ENCODE assay signal across 8 cellular contexts in the genomic region with DNA sequence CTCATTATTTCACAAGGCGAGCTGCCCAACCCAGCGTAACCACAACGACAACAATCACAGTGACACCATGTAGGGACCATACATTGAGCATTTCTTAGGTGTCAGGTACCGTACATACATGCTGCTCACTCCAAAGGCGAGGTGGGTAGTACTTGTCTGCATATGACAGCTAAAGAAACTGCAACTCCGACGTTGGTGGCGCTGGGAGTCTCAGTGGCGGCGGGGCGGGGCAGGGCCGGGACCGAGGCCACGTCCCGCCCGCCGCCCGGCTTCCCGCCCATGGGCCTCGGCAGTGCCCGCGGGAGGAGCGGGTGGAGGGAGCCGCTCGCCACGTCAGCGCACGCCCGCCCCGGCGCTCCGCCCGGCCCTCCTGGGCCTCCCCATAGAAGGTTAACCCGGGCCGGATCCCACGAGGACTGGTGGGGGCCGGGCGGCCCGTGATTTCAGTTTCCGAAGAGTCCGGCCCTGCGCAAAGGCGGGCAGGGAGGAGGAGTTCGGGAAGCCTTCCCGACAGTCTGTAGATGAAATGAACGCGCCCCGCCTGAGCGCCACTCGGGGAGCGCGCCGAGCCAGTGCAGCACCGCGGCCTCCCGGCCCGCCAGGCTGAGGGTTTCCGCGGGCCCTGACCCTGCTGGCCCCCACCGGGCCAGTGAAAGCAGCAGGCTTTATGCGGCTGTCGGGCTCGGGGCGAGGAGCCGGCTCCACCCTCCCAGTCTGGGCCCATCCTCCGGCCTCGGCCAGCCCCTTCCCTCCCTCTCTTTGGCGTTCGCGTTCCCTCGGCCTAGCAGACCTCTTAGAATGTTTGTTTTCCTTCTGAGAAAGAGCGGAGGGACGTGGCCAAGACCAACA.
DNase-seq lines count a peak whose midpoint lies in the region; ATAC-seq, FAIRE-seq and TF ChIP-seq lines count a peak whose summit lies in the region.

No MANE protein-coding gene starts in this region.

- peak overlapping the region; percentile 77 for H3K9ac ChIP-seq in Loucy (ENCODE audit: low read depth, low read length, poor library complexity, severe bottlenecking)

- TF ChIP-seq POLR2A in H54 (IDR thresholded peaks at IDR 0.05; ENCODE audit: low read depth, low read length), result peak; percentile 86

- H4K20me1 ChIP-seq in Loucy (ENCODE audit: insufficient read depth, low read length, poor library complexity, severe bottlenecking), result no peaks in the 10 kb centered on the region

- H3K9me3 ChIP-seq in Loucy (ENCODE audit: insufficient read depth, low read depth, low read length), result no peaks in the 10 kb centered on the region
- no peaks in the 10 kb centered on the region for H3K9me3 ChIP-seq in right cardiac atrium (ENCODE audit: control insufficient read depth, low read length)

- no peaks in the 10 kb centered on the region; the same call in 1 of the 2 replicates for H3F3A ChIP-seq in Loucy (ENCODE audit: low read depth)

- H3K9me2 ChIP-seq in Loucy (replicated peaks; ENCODE audit: low read depth, low read length), result no peaks in the 10 kb centered on the region

- peak overlapping the region; percentile 67 for H3K4me2 ChIP-seq in Loucy (ENCODE audit: low read depth, low read length, poor library complexity, severe bottlenecking)

- peaks cover 29% of the 10 kb centered on the region for H3K4me1 Mint-ChIP-seq in T-helper 2 cell treated with Interferon-gamma antibody and Interleukin-4, amounts not matched to agents 5 μg/mL and 100 μg/mL, for 36 hours (ENCODE audit: low read depth)

- no peaks in the 10 kb centered on the region for H3K9me3 Mint-ChIP-seq in T-helper 2 cell treated with Interferon-gamma antibody and Interleukin-4, amounts not matched to agents 5 μg/mL and 100 μg/mL, for 36 hours

- peak overlapping the region; percentile 76 for H3K4me3 Mint-ChIP-seq in T-helper 2 cell treated with Interferon-gamma antibody and Interleukin-4, amounts not matched to agents 5 μg/mL and 100 μg/mL, for 36 hours

- peak overlapping the region; percentile 86 for H2AFZ ChIP-seq in Loucy (ENCODE audit: low read length)

- H3K36me3 ChIP-seq in Loucy (ENCODE audit: insufficient read depth, low read length), result no peaks in the 10 kb centered on the region

- H3K27ac Mint-ChIP-seq in T-helper 2 cell treated with Interferon-gamma antibody and Interleukin-4, amounts not matched to agents 5 μg/mL and 100 μg/mL, for 36 hours, result peak overlapping the region; percentile 84

- no peaks in the 10 kb centered on the region for H3K27me3 ChIP-seq in Loucy (ENCODE audit: insufficient read depth, low read length, poor library complexity, severe bottlenecking)
- no peaks in the 10 kb centered on the region for H3K27me3 ChIP-seq in right cardiac atrium (ENCODE audit: control insufficient read depth, insufficient read depth)

- intact Hi-C loops in right cardiac atrium (cut with DNase I), result loop anchor here in 1 of 4 donors (10.0 kb wide), 1 partner anchor 391 kb away; a partner anchor contains a TSS

- no peaks in the 10 kb centered on the region for H3K79me2 ChIP-seq in Loucy (ENCODE audit: insufficient read depth, low read length)

- H3K4me1 ChIP-seq in Loucy (ENCODE audit: insufficient read depth, low read length, poor library complexity, severe bottlenecking), result peaks cover 33% of the 10 kb centered on the region
- peaks cover 13% of the 10 kb centered on the region for H3K4me1 ChIP-seq in right cardiac atrium (ENCODE audit: control insufficient read depth, insufficient read depth, low read length)

- no peaks in the 10 kb centered on the region for H3K27me3 Mint-ChIP-seq in T-helper 2 cell treated with Interferon-gamma antibody and Interleukin-4, amounts not matched to agents 5 μg/mL and 100 μg/mL, for 36 hours (ENCODE audit: low read depth)

- no peak for TF ChIP-seq CTCF in Loucy (conservative IDR thresholded peaks at IDR 0.05; ENCODE audit: low read length)

- H3K4me3 ChIP-seq in Loucy (ENCODE audit: low read length, poor library complexity, severe bottlenecking) (peak overlapping the region; percentile 74), right cardiac atrium (ENCODE audit: low read length) (peak overlapping the region; percentile 40)

- WGBS in right cardiac atrium, result under 1% methylated on average over 73 of the region's 73 CpGs

- ATAC-seq in right cardiac atrium, result peak; percentile 97 to 98

- DNase-seq in GM04504 (ENCODE audit: low read depth) (peak; percentile 92), H54 (ENCODE audit: insufficient read length, low spot score) (peak; percentile 77), anterior cingulate cortex (lab: John Stamatoyannopoulos, UW) (peak; percentile 37 to 92 (median 84)), right cardiac atrium (peak; percentile 97 to 99 (median 98)), pulmonary artery endothelial cell (ENCODE audit: low read depth, low spot score) (peak; percentile 77), urothelium cell line (ENCODE audit: low spot score) (peak; percentile 92)
- DNase-seq in T-helper 2 cell treated with Interferon-gamma antibody and Interleukin-4, amounts not matched to agents 5 μg/mL and 100 μg/mL, for 36 hours (ENCODE audit: low spot score), result peak; percentile 88

- FAIRE-seq in H54 (lab: Jason Lieb, UNC) (no peak), urothelium cell line (lab: Jason Lieb, UNC) (no peak)

- H3K36me3 Mint-ChIP-seq in T-helper 2 cell treated with Interferon-gamma antibody and Interleukin-4, amounts not matched to agents 5 μg/mL and 100 μg/mL, for 36 hours (ENCODE audit: low read depth), result no peaks in the 10 kb centered on the region

- peak overlapping the region; percentile 95 for H3K27ac ChIP-seq in right cardiac atrium (ENCODE audit: low read length)

Comparison
In these comparisons a context has a peak if more than half of its experiments do, and no peak if none do; other contexts are left out.
1. Peak in every context shown above with its lines: DNase-seq, ATAC-seq, H3K4me3 ChIP-seq and H3K27ac ChIP-seq.